ENCODE assay signal across 1 cellular context in genomic region chr12:57225680-57226190, GRCh38.
TF ChIP-seq lines count a peak whose summit lies in the region.

No MANE protein-coding gene starts in this region.

TF ChIP-seq in GM23338, 12 proteins besides CTCF, POLR2A, EP300 and RAD21 (continued from another document):
- TF ChIP-seq REST (IDR thresholded peaks at IDR 0.05; ENCODE audit: unreplicated experiment) (no peak), ZNF331 (CRISPR knock-in tag; IDR thresholded peaks at IDR 0.05; ENCODE audit: low read depth) (no peak), EZH2 (IDR thresholded peaks at IDR 0.05; ENCODE audit: low read depth, unreplicated experiment) (peak; percentile 62), ZNF462 (CRISPR knock-in tag; IDR thresholded peaks at IDR 0.05) (no peak)
